Comparison of ENCODE assay signal across 25 cellular contexts in genomic region chr3:160806686-160807085, GRCh38.
"Had no signal": no experiment of that assay in that cellular context is flagged by ENCODE, and none has a peak within 500 bp of the region (broad histone marks: within the 10 kb centered on the region; RNA-seq: fewer than 3 reads in every experiment).

No MANE protein-coding gene starts in this region.

- H3K36me3 Mint-ChIP-seq: IgD-negative memory B cell, T-cell had no signal

- H3K9me3 ChIP-seq: ascending aorta, body of pancreas had no signal

- ATAC-seq: activated CD4-positive, alpha-beta T cell treated with anti-CD3 and anti-CD28 coated beads for 36 hours; activated CD8-positive, alpha-beta T cell treated with anti-CD3 and anti-CD28 coated beads for 36 hours; activated T-cell treated with anti-CD3 and anti-CD28 coated beads, Interleukin-2, amount 50 U/mL, for 72 hours; body of pancreas; T-cell had no signal

- H3K36me3 ChIP-seq: ascending aorta had no signal

- H3K9ac ChIP-seq: KMS-11 had no signal

- H3K27ac Mint-ChIP-seq: activated CD4-positive, alpha-beta T cell treated with anti-CD3 and anti-CD28 coated beads for 36 hours; activated CD8-positive, alpha-beta T cell treated with anti-CD3 and anti-CD28 coated beads for 36 hours; activated T-cell treated with anti-CD3 and anti-CD28 coated beads, Interleukin-2, amount 50 U/mL, for 72 hours; activated T-helper 2 cell treated with anti-CD3 and anti-CD28 coated beads, Interferon-gamma antibody, Interleukin-2, Interleukin-4, amounts not matched to agents 10 μg/mL and 5 μg/mL and 100 μg/mL, durations not matched to agents 14 hours and 24 hours and 36 hours; IgD-negative memory B cell; T-cell had no signal

- H3K27ac ChIP-seq: ascending aorta, body of pancreas, KMS-11, SK-N-MC, VCaP had no signal

- DNase-seq: activated CD4-positive, alpha-beta T cell treated with anti-CD3 and anti-CD28 coated beads for 36 hours; activated CD4-positive, alpha-beta T cell treated with anti-CD3 and anti-CD28 coated beads, Interleukin-2, amount 50 U/mL, for 1 hour; activated CD8-positive, alpha-beta memory T cell treated with anti-CD3 and anti-CD28 coated beads, Interleukin-2, amount 50 U/mL, for 4 hours; activated CD8-positive, alpha-beta T cell treated with anti-CD3 and anti-CD28 coated beads for 36 hours; activated gamma-delta T cell treated with Interleukin-2 at 50 U/mL for 16 hours; activated naive CD4-positive, alpha-beta T cell treated with anti-CD3 and anti-CD28 coated beads, Interleukin-2, amount 50 U/mL, for 16 hours; activated T-cell treated with anti-CD3 and anti-CD28 coated beads, Interleukin-2, amount 50 U/mL, for 72 hours; amniotic stem cell; body of pancreas; NCI-H1092 treated with DMSO at 0.1 percent for 48 hours; NCI-H1417 treated with DMSO at 0.1 percent for 48 hours; NCI-H1694; NCI-H2029; NCI-H2107; NCI-H2171 treated with DMSO at 0.1 percent for 48 hours; NCI-H226; NCI-H526; NCI-H82; T-cell had no signal

- H3K9me3 Mint-ChIP-seq: activated CD8-positive, alpha-beta T cell treated with anti-CD3 and anti-CD28 coated beads for 36 hours; activated T-cell treated with anti-CD3 and anti-CD28 coated beads, Interleukin-2, amount 50 U/mL, for 72 hours; activated T-helper 2 cell treated with anti-CD3 and anti-CD28 coated beads, Interferon-gamma antibody, Interleukin-2, Interleukin-4, amounts not matched to agents 10 μg/mL and 5 μg/mL and 100 μg/mL, durations not matched to agents 14 hours and 24 hours and 36 hours; IgD-negative memory B cell; T-cell had no signal

- H3K27me3 ChIP-seq: ascending aorta, body of pancreas had no signal

- H3K4me3 Mint-ChIP-seq: activated CD4-positive, alpha-beta T cell treated with anti-CD3 and anti-CD28 coated beads for 36 hours; activated CD8-positive, alpha-beta T cell treated with anti-CD3 and anti-CD28 coated beads for 36 hours; activated T-cell treated with anti-CD3 and anti-CD28 coated beads, Interleukin-2, amount 50 U/mL, for 72 hours; IgD-negative memory B cell; T-cell had no signal

- H3K27me3 Mint-ChIP-seq: T-cell had no signal

- H3K4me3 ChIP-seq: ascending aorta, body of pancreas, SK-N-MC had no signal
